In genomic region chr4:162274354-162274753, GRCh38 we compare ENCODE assay signal across 12 cellular contexts.
A peak's percentile ranks its signal among the peaks of the same experiment; 100 is the strongest.
DNase-seq lines count a peak whose midpoint lies in the region; ATAC-seq and TF ChIP-seq lines count a peak whose summit lies in the region.
"Had no signal": no experiment of that assay in that cellular context is flagged by ENCODE, and none has a peak within 500 bp of the region (broad histone marks: within the 10 kb centered on the region; RNA-seq: fewer than 3 reads in every experiment).

No MANE protein-coding gene starts in this region.

- TF ChIP-seq POLR2A in transverse colon (IDR thresholded peaks at IDR 0.05) (no peak), erythroblast (IDR thresholded peaks at IDR 0.05; ENCODE audit: low read length) (no peak)

- ATAC-seq in HG03039 (IDR thresholded peaks at IDR 0.05; ENCODE audit: unreplicated experiment) (peak; percentile 75), left lobe of liver (no peak)
- ATAC-seq: GM23338 had no signal

- TF ChIP-seq CTCF in transverse colon (IDR thresholded peaks at IDR 0.05), result no peak

- no peaks in the 10 kb centered on the region for H3K9me3 ChIP-seq in transverse colon

- no peak overlapping the region for H3K4me3 ChIP-seq in transverse colon
- H3K4me3 ChIP-seq: GM23338 had no signal

- no peak for TF ChIP-seq EP300 in transverse colon (IDR thresholded peaks at IDR 0.05; ENCODE audit: low read depth)

- 33 to 44% methylated on average over 1 of the region's 1 CpG for WGBS in transverse colon (ENCODE audit: low coverage in 1 of 2), 2 donors

- no peaks in the 10 kb centered on the region for H3K4me1 ChIP-seq in transverse colon

- H3K27ac ChIP-seq in transverse colon, result no peak overlapping the region
- H3K27ac ChIP-seq: RWPE1 had no signal

- DNase-seq in NCI-H82 (lab: John Stamatoyannopoulos, UW), result peak; percentile 26
- DNase-seq in NCI-H82 treated with DMSO at 0.1 percent for 48 hours (lab: John Stamatoyannopoulos, UW; ENCODE audit: unreplicated experiment), result no peak
- peak; percentile 77 for DNase-seq in NOMO-1 treated with dmso at 0.1 percent for 144 hours (lab: John Stamatoyannopoulos, UW; ENCODE audit: unreplicated experiment)
- peak; percentile 26 for DNase-seq in transverse colon
- no peak for DNase-seq in NCI-H446 treated with DMSO at 0.1 percent for 48 hours (lab: John Stamatoyannopoulos, UW)
- DNase-seq in erythroblast (lab: John Stamatoyannopoulos, UW), result no peak
- no peak for DNase-seq in left lobe of liver (ENCODE audit: low spot score)
- DNase-seq: activated naive CD4-positive, alpha-beta T cell treated with anti-CD3 and anti-CD28 coated beads for 36 hours; occipital lobe had no signal

- no peaks in the 10 kb centered on the region for H3K27me3 ChIP-seq in transverse colon

- H3K36me3 ChIP-seq in transverse colon, result no peaks in the 10 kb centered on the region

- intact Hi-C loops in transverse colon (cut with DNase I; ENCODE audit: low total_unique reads), result no loop called here

- in situ Hi-C loops in transverse colon (cut with MboI; ENCODE audit: low pct_ligation_motif_present in 1 of 4, low pct_unique_long_range_greater_than_20kb in 1 of 4, low sequenced_read_pairs in 3 of 4), result no loop called here

Comparison
In these comparisons a context has a peak if more than half of its experiments do, and no peak if none do; other contexts are left out.
1. DNase-seq: peak in NCI-H82 (single experiment), NOMO-1 treated with dmso at 0.1 percent for 144 hours (single experiment) and transverse colon (single experiment); none in NCI-H82 treated with DMSO at 0.1 percent for 48 hours (single experiment), NCI-H446 treated with DMSO at 0.1 percent for 48 hours (single experiment), erythroblast (0 of 2) and left lobe of liver (single experiment).